13 cellular contexts compared by ENCODE assay signal in the genomic region with DNA sequence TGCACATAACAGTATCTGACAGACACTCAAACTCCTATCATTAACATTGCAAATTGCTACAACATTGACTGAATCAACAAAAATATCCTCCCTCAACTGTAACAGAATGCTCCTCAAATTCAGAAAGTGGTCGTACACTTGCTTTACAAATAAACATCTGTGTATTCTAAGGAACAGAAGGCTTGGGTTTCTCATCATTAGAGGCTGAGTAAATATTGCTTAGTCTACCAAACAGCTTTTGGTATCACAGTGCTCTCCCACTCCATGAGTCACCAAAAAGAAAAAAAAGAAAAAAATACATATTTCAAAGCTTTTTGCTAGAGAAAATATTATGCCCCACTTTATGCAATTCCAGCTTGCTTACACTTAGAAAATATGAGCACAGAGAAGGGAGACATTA. TPM values are rescaled to one million over a fixed set of nuclear protein-coding genes. Genes with fewer than 3 reads are reported as not detected.
DNase-seq lines count a peak whose midpoint lies in the region; ATAC-seq and TF ChIP-seq lines count a peak whose summit lies in the region.
"Had no signal": no experiment of that assay in that cellular context is flagged by ENCODE, and none has a peak within 500 bp of the region (broad histone marks: within the 10 kb centered on the region; RNA-seq: fewer than 3 reads in every experiment).

No MANE protein-coding gene starts in this region.

- H3K9me3 ChIP-seq in endocrine pancreas (ENCODE audit: control insufficient read depth, low read length) = no peaks in the 10 kb centered on the region
- no peaks in the 10 kb centered on the region for H3K9me3 ChIP-seq in osteoblast (ENCODE audit: low read depth, low read length)

- peak overlapping the region; percentile 41 for H3K4me3 ChIP-seq in endocrine pancreas (ENCODE audit: control insufficient read depth, insufficient read depth, low read length)
- H3K4me3 ChIP-seq in osteoblast (ENCODE audit: insufficient read depth, low read length) = no peak overlapping the region
- H3K4me3 ChIP-seq in H7 (ENCODE audit: insufficient read depth, low read depth, low read length) = no peak overlapping the region

- peak overlapping the region; percentile 65 for H3K4me2 ChIP-seq in osteoblast (ENCODE audit: insufficient read depth, low read length)
- H3K4me2 ChIP-seq: KMS-11 had no signal

- no peak overlapping the region for H2AFZ ChIP-seq in osteoblast (ENCODE audit: low read length)

- H3K27me3 ChIP-seq in endocrine pancreas (ENCODE audit: control insufficient read depth, insufficient read depth, low read length) (no peaks in the 10 kb centered on the region), osteoblast (ENCODE audit: insufficient read depth, low read length) (no peaks in the 10 kb centered on the region), H7 (ENCODE audit: control insufficient read depth, insufficient read depth, low read length) (no peaks in the 10 kb centered on the region)

- DNase-seq in EL (peak; percentile 49), NCI-H2171 (lab: John Stamatoyannopoulos, UW) (peak; percentile 64), osteoblast (ENCODE audit: insufficient read length, low spot score, missing footprints) (peak; percentile 58), H7 (no peak), OCI-M1 (lab: John Stamatoyannopoulos, UW) (no peak)
- no peak for DNase-seq in activated T-cell treated with anti-CD3 and anti-CD28 coated beads, Interleukin-2, amount 50 U/mL, for 1 hour
- DNase-seq: activated T-cell treated with anti-CD3 and anti-CD28 coated beads, Interleukin-2, amount 50 U/mL, for 24 hours; CD4-positive, alpha-beta T cell; islet precursor cell; NCI-H2227 treated with DMSO at 0.1 percent for 48 hours had no signal

- H3K36me3 ChIP-seq in endocrine pancreas (ENCODE audit: control insufficient read depth, insufficient read depth, low read length) (no peaks in the 10 kb centered on the region), osteoblast (ENCODE audit: insufficient read depth, low read length) (no peaks in the 10 kb centered on the region), H7 (replicated peaks; ENCODE audit: control insufficient read depth, insufficient read depth, low read length) (no peaks in the 10 kb centered on the region)

- peak overlapping the region; percentile 55 for H3K27ac ChIP-seq in osteoblast (ENCODE audit: low read depth, low read length)
- H3K27ac ChIP-seq: KMS-11 had no signal

- no peak for TF ChIP-seq CTCF in osteoblast (IDR thresholded peaks at IDR 0.05; ENCODE audit: extremely low read depth, low read depth, low read length)

- H3K79me2 ChIP-seq in osteoblast (ENCODE audit: insufficient read depth, low read length) = peaks cover 100% of the 10 kb centered on the region

- H3K4me1 ChIP-seq in endocrine pancreas (ENCODE audit: control insufficient read depth, insufficient read depth, low read length) = peaks cover 15% of the 10 kb centered on the region
- peaks cover 63% of the 10 kb centered on the region for H3K4me1 ChIP-seq in osteoblast (ENCODE audit: insufficient read depth, low read length)

- no peak overlapping the region for H3K9ac ChIP-seq in endocrine pancreas (ENCODE audit: control insufficient read depth, insufficient read depth, low read length)
- H3K9ac ChIP-seq: KMS-11 had no signal

- H4K20me1 ChIP-seq in osteoblast (ENCODE audit: insufficient read depth, low read length) = peaks cover 96% of the 10 kb centered on the region

- ATAC-seq in HG03378 (IDR thresholded peaks at IDR 0.05; ENCODE audit: unreplicated experiment) = no peak

RNA-seq across cellular contexts. Expression of gene FERMT2, which starts 23.9 kb away (rescaled TPM):
- total RNA-seq in osteoblast = 220 and 280 TPM in 2 replicates
- total RNA-seq in H7 (2014; rRNA removed; shearing (Covaris generic)) = 148 and 150 TPM in 2 replicates

Comparison
In these comparisons a context has a peak if more than half of its experiments do, and no peak if none do; other contexts are left out.
1. DNase-seq: peak in EL (single experiment), NCI-H2171 (single experiment) and osteoblast (single experiment); none in activated T-cell treated with anti-CD3 and anti-CD28 coated beads, Interleukin-2, amount 50 U/mL, for 1 hour (single experiment), H7 (single experiment) and OCI-M1 (single experiment).